1 cellular context compared by ENCODE assay signal in genomic region chr16:2025878-2026460, GRCh38.
TF ChIP-seq lines count a peak whose summit lies in the region.

No MANE protein-coding gene starts in this region.

TF ChIP-seq in liver, 16 proteins besides CTCF, POLR2A, EP300 and RAD21 (continued from another document):
- TF ChIP-seq REST (IDR thresholded peaks at IDR 0.05): no peak
TF ChIP-seq in liver: peak in this region for 0.
